Comparison of ENCODE assay signal across 8 cellular contexts in genomic region chr15:90664650-90665287, GRCh38. TPM values are rescaled to one million over a fixed set of nuclear protein-coding genes. Genes with fewer than 3 reads are reported as not detected.
DNase-seq lines count a peak whose midpoint lies in the region; ATAC-seq and TF ChIP-seq lines count a peak whose summit lies in the region.

No MANE protein-coding gene starts in this region.

- H3K4me3 ChIP-seq in GM06990 (replicated peaks; ENCODE audit: low read depth, low read length) (peak overlapping the region; percentile 84), psoas muscle (peak overlapping the region; percentile 89)

- H3K36me3 ChIP-seq in GM06990 (ENCODE audit: control insufficient read depth, insufficient read depth, low read length) (no peaks in the 10 kb centered on the region), psoas muscle (ENCODE audit: insufficient read depth in 1 of 2, low read depth in 1 of 2) (no peaks in the 10 kb centered on the region)

- H3K27ac ChIP-seq in VCaP: peak overlapping the region; percentile 84
- H3K27ac ChIP-seq in foreskin keratinocyte: peak overlapping the region; percentile 76
- H3K27ac ChIP-seq in psoas muscle: peak overlapping the region; percentile 89

- TF ChIP-seq CTCF in GM06990 (IDR thresholded peaks at IDR 0.05; ENCODE audit: insufficient read depth, low read length, poor library complexity, severe bottlenecking) (no peak), VCaP (conservative IDR thresholded peaks at IDR 0.05) (no peak), foreskin keratinocyte (conservative IDR thresholded peaks at IDR 0.05) (peak; percentile 0), psoas muscle (IDR thresholded peaks at IDR 0.05) (no peak)

- WGBS in psoas muscle, 3 donors: 32 to 35% (median 33%) methylated on average over 26 to 28 of the region's 28 CpGs

- H3K27me3 ChIP-seq in GM06990 (replicated peaks; ENCODE audit: control insufficient read depth, insufficient read depth, low read length): no peaks in the 10 kb centered on the region
- no peaks in the 10 kb centered on the region for H3K27me3 ChIP-seq in foreskin keratinocyte
- no peaks in the 10 kb centered on the region for H3K27me3 ChIP-seq in psoas muscle (ENCODE audit: insufficient read depth in 3 of 3, low read length in 2 of 3)

- H3K9me3 ChIP-seq in psoas muscle: no peaks in the 10 kb centered on the region

- ATAC-seq in HG02852 (IDR thresholded peaks at IDR 0.05; ENCODE audit: unreplicated experiment) (peak; percentile 5), foreskin keratinocyte (no peak), psoas muscle (peak; percentile 28 to 61 (median 40)), HG02973 (IDR thresholded peaks at IDR 0.05; ENCODE audit: unreplicated experiment) (no peak), HG02623 (IDR thresholded peaks at IDR 0.05; ENCODE audit: unreplicated experiment) (no peak)

- H3K4me1 ChIP-seq in foreskin keratinocyte (peaks cover 18% of the 10 kb centered on the region), psoas muscle (peaks cover 33% of the 10 kb centered on the region)

- intact Hi-C loops in psoas muscle (cut with DNase I): loop anchor here in 1 of 2 donors (5.0 kb wide), 1 partner anchor 208 kb away; no protein-coding TSS in a partner anchor

- DNase-seq in GM06990 (ENCODE audit: extremely low read depth, insufficient read length): peak; percentile 77
- no peak for DNase-seq in foreskin keratinocyte
- peak; percentile 65 to 80 for DNase-seq in psoas muscle
- no peak for DNase-seq in activated CD4-positive, alpha-beta T cell treated with anti-CD3 and anti-CD28 coated beads, Interleukin-2, amount 50 U/mL, for 4 hours

RNA-seq across cellular contexts. Expression of gene BLM, which starts 52.4 kb away (rescaled TPM):
- total RNA-seq in foreskin keratinocyte: 13.3 and 16.7 TPM in 2 replicates
- polyA plus RNA-seq in foreskin keratinocyte: 11.3 and 16.0 TPM in 2 replicates
- total RNA-seq in psoas muscle: 1 to 10 TPM in 2 of 4 donors, under 1 TPM in 2; 0.27 to 2.4 (median 1.4) TPM
- 10 to 100 TPM in 1 of 3 donors, 1 to 10 TPM in 1, under 1 TPM in 1; 0.74 to 15.6 (median 1.7) TPM for polyA plus RNA-seq in psoas muscle

Comparison
In these comparisons a context has a peak if more than half of its experiments do, and no peak if none do; other contexts are left out.
1. DNase-seq: peak in GM06990 (single experiment) and psoas muscle (2 of 2); none in foreskin keratinocyte (0 of 2) and activated CD4-positive, alpha-beta T cell treated with anti-CD3 and anti-CD28 coated beads, Interleukin-2, amount 50 U/mL, for 4 hours (0 of 2).
2. ATAC-seq: peak in HG02852 (single experiment) and psoas muscle (4 of 4); none in foreskin keratinocyte (single experiment), HG02973 (single experiment) and HG02623 (single experiment).
3. Peak in every context shown above with its lines, with median percentiles within 50 percentile points of each other: H3K27ac ChIP-seq.